31 cellular contexts compared by ENCODE assay signal in the genomic region with DNA sequence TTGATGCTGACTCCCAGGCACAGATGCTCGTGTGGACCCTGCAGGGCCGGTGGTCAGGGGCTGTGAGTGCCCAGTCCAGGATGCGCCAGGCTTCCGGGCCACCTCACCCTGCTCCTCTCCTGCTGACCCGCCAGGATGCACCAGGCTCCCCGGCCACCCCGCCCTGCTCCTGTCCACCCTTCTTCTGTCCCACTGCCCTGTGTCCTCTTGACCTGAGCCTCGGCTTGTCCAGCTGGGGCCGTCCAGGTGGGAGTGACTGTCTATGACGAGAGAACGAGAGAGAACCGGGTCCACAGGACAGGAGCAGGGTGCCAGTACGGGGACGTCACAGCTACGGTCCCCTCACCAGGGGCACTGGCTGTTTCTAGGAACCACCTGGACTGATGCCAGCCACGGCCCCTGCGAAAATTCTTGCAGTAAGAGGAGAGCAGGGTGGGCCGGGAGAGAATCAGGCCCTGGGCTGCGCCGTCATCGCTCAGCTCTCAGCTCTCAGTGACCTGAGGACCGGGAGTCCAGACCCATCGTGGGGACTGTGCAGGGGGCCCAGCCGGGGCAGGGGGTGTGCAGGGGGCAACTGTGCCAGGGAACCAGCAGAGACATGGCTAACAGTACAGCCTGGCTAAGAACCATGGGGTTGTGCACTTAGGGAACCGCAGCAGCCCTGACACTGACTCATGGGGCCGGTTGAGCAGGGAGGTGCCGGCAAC. TPM values are rescaled to one million over a fixed set of nuclear protein-coding genes. Genes with fewer than 3 reads are reported as not detected.
DNase-seq lines count a peak whose midpoint lies in the region; ATAC-seq and TF ChIP-seq lines count a peak whose summit lies in the region.
"Had no signal": no experiment of that assay in that cellular context is flagged by ENCODE, and none has a peak within 500 bp of the region (broad histone marks: within the 10 kb centered on the region; RNA-seq: fewer than 3 reads in every experiment).

No MANE protein-coding gene starts in this region.

- no peak for ATAC-seq in GM18498 (IDR thresholded peaks at IDR 0.05; ENCODE audit: unreplicated experiment)
- ATAC-seq: activated CD4-positive, alpha-beta T cell treated with anti-CD3 and anti-CD28 coated beads for 36 hours; left lung; psoas muscle; stimulated activated effector memory CD8-positive, alpha-beta T cell treated with anti-CD3 and anti-CD28 coated beads, Interleukin-12 subunit alpha, Interleukin-12 subunit beta, amount 100 ng/mL, for 72 hours had no signal

- H3K4me3 Mint-ChIP-seq in osteocyte (ENCODE audit: unreplicated experiment) (no peak overlapping the region), HFFc6 (no peak overlapping the region)
- H3K4me3 Mint-ChIP-seq: activated CD4-positive, alpha-beta T cell treated with anti-CD3 and anti-CD28 coated beads for 36 hours; activated naive CD8-positive, alpha-beta T cell treated with anti-CD3 and anti-CD28 coated beads for 36 hours; IgD-negative memory B cell; immature natural killer cell; naive B cell; stimulated activated effector memory CD8-positive, alpha-beta T cell treated with anti-CD3 and anti-CD28 coated beads, Interleukin-12 subunit alpha, Interleukin-12 subunit beta, amount 100 ng/mL, for 72 hours; T-helper 2 cell treated with Interferon-gamma antibody and Interleukin-4, amounts not matched to agents 5 μg/mL and 100 μg/mL, for 36 hours had no signal

- H3K27me3 Mint-ChIP-seq in osteocyte (ENCODE audit: unreplicated experiment) (peaks cover 6% of the 10 kb centered on the region), HFFc6 (ENCODE audit: insufficient read depth) (peaks cover 15% of the 10 kb centered on the region)
- H3K27me3 Mint-ChIP-seq: activated CD4-positive, alpha-beta T cell treated with anti-CD3 and anti-CD28 coated beads for 36 hours; activated naive CD8-positive, alpha-beta T cell treated with anti-CD3 and anti-CD28 coated beads for 36 hours; naive B cell had no signal

- H3K27me3 ChIP-seq in H7 (ENCODE audit: control insufficient read depth, insufficient read depth, low read length): no peaks in the 10 kb centered on the region

- H3K9me3 Mint-ChIP-seq in osteocyte (ENCODE audit: unreplicated experiment) (no peaks in the 10 kb centered on the region), HFFc6 (no peaks in the 10 kb centered on the region)
- H3K9me3 Mint-ChIP-seq: activated naive CD8-positive, alpha-beta T cell treated with anti-CD3 and anti-CD28 coated beads for 36 hours; IgD-negative memory B cell; immature natural killer cell; naive B cell; stimulated activated effector memory CD8-positive, alpha-beta T cell treated with anti-CD3 and anti-CD28 coated beads, Interleukin-12 subunit alpha, Interleukin-12 subunit beta, amount 100 ng/mL, for 72 hours; T-helper 2 cell treated with Interferon-gamma antibody and Interleukin-4, amounts not matched to agents 5 μg/mL and 100 μg/mL, for 36 hours had no signal

- DNase-seq in DMS 273 (lab: John Stamatoyannopoulos, UW; ENCODE audit: unreplicated experiment): peak; percentile 23
- no peak for DNase-seq in DMS 273 treated with DMSO at 0.1 percent for 48 hours (lab: John Stamatoyannopoulos, UW)
- DNase-seq in H7: peak; percentile 50
- DNase-seq in epithelial cell of esophagus (ENCODE audit: low read depth): peak; percentile 11
- DNase-seq in osteocyte (ENCODE audit: extremely low spot score, unreplicated experiment): peak; percentile 78
- DNase-seq in HFFc6: no peak
- DNase-seq in pons (ENCODE audit: low spot score): no peak
- DNase-seq: activated CD4-positive, alpha-beta T cell treated with anti-CD3 and anti-CD28 coated beads for 36 hours; activated CD8-positive, alpha-beta memory T cell treated with anti-CD3 and anti-CD28 coated beads for 24 hours; activated gamma-delta T cell; activated naive CD8-positive, alpha-beta T cell treated with anti-CD3 and anti-CD28 coated beads for 36 hours; activated T-cell treated with anti-CD3 and anti-CD28 coated beads for 4 hours; anterior cingulate cortex; C1 segment of cervical spinal cord; COR-L47; DMS79; GDM1; immature natural killer cell; naive B cell; NCI-H1092; NCI-H187; NCI-H524 treated with DMSO at 0.1 percent for 48 hours; NK-92 treated with Interleukin-12 subunit alpha and Interleukin-12 subunit beta, amount 100 ng/mL, for 24 hours; SHP77 had no signal

- H3K4me3 ChIP-seq in H7 (ENCODE audit: insufficient read depth, low read depth, low read length) (no peak overlapping the region), epithelial cell of esophagus (ENCODE audit: low read length) (no peak overlapping the region)
- H3K4me3 ChIP-seq: breast epithelium, left lung, psoas muscle had no signal

- H3K36me3 ChIP-seq in H7 (replicated peaks; ENCODE audit: control insufficient read depth, insufficient read depth, low read length): no peaks in the 10 kb centered on the region
- H3K36me3 ChIP-seq: breast epithelium had no signal

- peaks cover 9% of the 10 kb centered on the region for H3K36me3 Mint-ChIP-seq in osteocyte (ENCODE audit: unreplicated experiment)
- no peaks in the 10 kb centered on the region for H3K36me3 Mint-ChIP-seq in HFFc6 (ENCODE audit: low read depth)
- H3K36me3 Mint-ChIP-seq: activated naive CD8-positive, alpha-beta T cell treated with anti-CD3 and anti-CD28 coated beads for 36 hours had no signal

- H3K4me1 Mint-ChIP-seq in osteocyte (ENCODE audit: unreplicated experiment) (peaks cover 7% of the 10 kb centered on the region), HFFc6 (ENCODE audit: low read depth) (no peaks in the 10 kb centered on the region)

- H3K27ac Mint-ChIP-seq in osteocyte (ENCODE audit: unreplicated experiment) (no peak overlapping the region), HFFc6 (no peak overlapping the region)
- H3K27ac Mint-ChIP-seq: activated CD4-positive, alpha-beta T cell treated with anti-CD3 and anti-CD28 coated beads for 36 hours; activated naive CD8-positive, alpha-beta T cell treated with anti-CD3 and anti-CD28 coated beads for 36 hours; IgD-negative memory B cell; immature natural killer cell; stimulated activated effector memory CD8-positive, alpha-beta T cell treated with anti-CD3 and anti-CD28 coated beads, Interleukin-12 subunit alpha, Interleukin-12 subunit beta, amount 100 ng/mL, for 72 hours; T-helper 2 cell treated with Interferon-gamma antibody and Interleukin-4, amounts not matched to agents 5 μg/mL and 100 μg/mL, for 36 hours had no signal

- TF ChIP-seq CTCF in epithelial cell of esophagus (IDR thresholded peaks at IDR 0.05; ENCODE audit: insufficient read depth, low read depth, low read length, missing control alignments): no peak
- TF ChIP-seq CTCF in osteocyte (IDR thresholded peaks at IDR 0.05): no peak
- TF ChIP-seq CTCF in HFFc6 (IDR thresholded peaks at IDR 0.05): no peak

RNA-seq across cellular contexts. Expression of a gene that starts 12.9 kb away (rescaled TPM):
- total RNA-seq in H7 (2014; rRNA removed; shearing (Covaris generic)): 14.1 and 14.5 TPM in 2 replicates
- total RNA-seq in osteocyte: 5.9 and 8.1 TPM in 2 replicates
- 1 to 10 TPM in 2 of 6 experiments, under 1 TPM in 4; 0.57 to 2.0 (median 0.89) TPM for total RNA-seq in HFFc6 (2021; fragmentation: NEBNext Ultra II Directional; extraction: Animal tissue kit (Norgen Biotek cat#: 25700))

Comparison
In these comparisons a context has a peak if more than half of its experiments do, and no peak if none do; other contexts are left out.
1. DNase-seq: peak in DMS 273 (single experiment), H7 (single experiment), epithelial cell of esophagus (single experiment) and osteocyte (single experiment); none in DMS 273 treated with DMSO at 0.1 percent for 48 hours (single experiment), HFFc6 (single experiment) and pons (single experiment).